ENCODE assay signal across 22 cellular contexts in genomic region chrX:55593756-55594257, GRCh38. TPM values are rescaled to one million over a fixed set of nuclear protein-coding genes. Genes with fewer than 3 reads are reported as not detected.
"Had no signal": no experiment of that assay in that cellular context is flagged by ENCODE, and none has a peak within 500 bp of the region (broad histone marks: within the 10 kb centered on the region; RNA-seq: fewer than 3 reads in every experiment).

No MANE protein-coding gene starts in this region.

- H3K27ac ChIP-seq: breast epithelium, transverse colon, VCaP had no signal

- H3K36me3 ChIP-seq: breast epithelium, transverse colon had no signal

- H3K9me3 ChIP-seq: mucosa of descending colon, transverse colon had no signal

- H3K27me3 ChIP-seq: transverse colon had no signal

- ATAC-seq: activated naive CD4-positive, alpha-beta T cell treated with anti-CD3 and anti-CD28 coated beads, Interleukin-2, amount 50 U/mL, for 72 hours; activated T-cell treated with anti-CD3 and anti-CD28 coated beads, Interleukin-2, amount 50 U/mL, for 72 hours; esophagus mucosa; left cardiac atrium; left ventricle myocardium superior; mucosa of descending colon; right cardiac atrium had no signal

- DNase-seq: activated CD4-positive, alpha-beta T cell treated with anti-CD3 and anti-CD28 coated beads for 4 hours; activated CD4-positive, alpha-beta T cell treated with anti-CD3 and anti-CD28 coated beads, Interleukin-2, amount 50 U/mL, for 4 hours; activated naive CD4-positive, alpha-beta T cell; activated T-cell treated with anti-CD3 and anti-CD28 coated beads for 4 hours; activated T-cell treated with anti-CD3 and anti-CD28 coated beads, Interleukin-2, amount 50 U/mL, for 72 hours; central memory CD4-positive, alpha-beta T cell; endodermal cell; foreskin fibroblast; head of caudate nucleus; hippocampal formation; left cardiac atrium; left ventricle myocardium superior; mucosa of descending colon; right cardiac atrium; stimulated activated CD4-positive, alpha-beta T cell treated with anti-CD3 and anti-CD28 coated beads, Interleukin-2, amount 100 ng/mL, for 48 hours; stimulated activated naive CD4-positive, alpha-beta T cell treated with Interleukin-2 at 50 U/mL for 16 hours; transverse colon had no signal

- H3K4me3 ChIP-seq: breast epithelium, mucosa of descending colon, transverse colon had no signal

- H3K4me1 ChIP-seq: breast epithelium, transverse colon had no signal

RNA-seq across cellular contexts. Expression of gene FOXR2, which starts 29.4 kb away (rescaled TPM):
- polyA plus RNA-seq: keratinocyte, right cardiac atrium had no signal
